Comparison of ENCODE assay signal across 8 cellular contexts in genomic region chr9:15509931-15510788, GRCh38. TPM values are rescaled to one million over a fixed set of nuclear protein-coding genes. Genes with fewer than 3 reads are reported as not detected.
DNase-seq lines count a peak whose midpoint lies in the region; ATAC-seq and TF ChIP-seq lines count a peak whose summit lies in the region.

No MANE protein-coding gene starts in this region.

- no peaks in the 10 kb centered on the region for H3K27me3 Mint-ChIP-seq in osteocyte (ENCODE audit: unreplicated experiment)

- intact Hi-C loops in PC-9 (cut with micrococcal nuclease; ENCODE audit: unreplicated experiment), result loop anchor here (2.0 to 5.0 kb wide), 2 partner anchors 43 to 312 kb away; partner anchors contain the start of gene CCDC171

- H3K4me3 ChIP-seq in PC-9 (peak overlapping the region; percentile 68), gastroesophageal sphincter (peak overlapping the region; percentile 76 to 95), thymus (ENCODE audit: low read length) (peak overlapping the region; percentile 93)

- peak overlapping the region; percentile 98 for H3K4me3 Mint-ChIP-seq in osteocyte (ENCODE audit: unreplicated experiment)

- 1 to 3% methylated on average over 22 to 38 of the region's 76 CpGs for WGBS in gastroesophageal sphincter (ENCODE audit: low coverage in 1 of 2), 2 donors
- WGBS in thymus, result under 1% methylated on average over 76 of the region's 76 CpGs

- H3K27ac Mint-ChIP-seq in osteocyte (ENCODE audit: unreplicated experiment), result peak overlapping the region; percentile 98

- no peak for TF ChIP-seq POLR2A in gastroesophageal sphincter (IDR thresholded peaks at IDR 0.05)

- H3F3A ChIP-seq in PC-9 (ENCODE audit: insufficient read depth, low read depth), result no peaks in the 10 kb centered on the region

- POLR2A ChIA-PET in PC-9 (lab: Charles Lee; ENCODE audit: unreplicated experiment), result no interaction called here

- ATAC-seq in HG03066 (IDR thresholded peaks at IDR 0.05; ENCODE audit: low read depth, unreplicated experiment) (peak; percentile 34), gastroesophageal sphincter (peak; percentile 86)

- H3K27ac ChIP-seq in PC-9 (no peak overlapping the region; the same call in 1 of the 2 replicates), gastroesophageal sphincter (peak overlapping the region; percentile 59 to 96 (median 90)), thymus (ENCODE audit: low read depth) (peak overlapping the region; percentile 99)

- peaks cover 21% of the 10 kb centered on the region for H3K36me3 Mint-ChIP-seq in osteocyte (ENCODE audit: unreplicated experiment)

- H3K4me2 ChIP-seq in PC-9, result peak overlapping the region; percentile 81

- H3K9me3 Mint-ChIP-seq in osteocyte (ENCODE audit: unreplicated experiment), result no peaks in the 10 kb centered on the region

- BruUV-seq in PC-9 (replicated peaks; lab: Mats Ljungman, UMichigan), result no TSS peak

- no peaks in the 10 kb centered on the region for H3K9me2 ChIP-seq in PC-9 (ENCODE audit: insufficient read depth)

- H3K4me1 ChIP-seq in PC-9 (replicated peaks; ENCODE audit: insufficient read depth) (peaks cover 22% of the 10 kb centered on the region), gastroesophageal sphincter (peaks cover 0 to 38% (median 0%) of the 10 kb centered on the region in 3 donors), thymus (ENCODE audit: control insufficient read depth, insufficient read depth, low read length) (peaks cover 6% of the 10 kb centered on the region)

- CTCF ChIA-PET in PC-9 (lab: Charles Lee), result no interaction called here

- H4K20me1 ChIP-seq in PC-9 (ENCODE audit: insufficient read depth), result peaks cover 2% of the 10 kb centered on the region; the same call in 1 of the 2 replicates

- peak overlapping the region; percentile 80 for H2AFZ ChIP-seq in PC-9

- H3K9me3 ChIP-seq in PC-9 (ENCODE audit: insufficient read depth, low read depth) (no peaks in the 10 kb centered on the region), gastroesophageal sphincter (no peaks in the 10 kb centered on the region), thymus (ENCODE audit: control insufficient read depth) (no peaks in the 10 kb centered on the region)

- H3K36me3 ChIP-seq in PC-9 (ENCODE audit: low read depth), result no peaks in the 10 kb centered on the region
- peaks cover 0 to 26% of the 10 kb centered on the region in 2 donors for H3K36me3 ChIP-seq in gastroesophageal sphincter
- no peaks in the 10 kb centered on the region for H3K36me3 ChIP-seq in thymus (ENCODE audit: control insufficient read depth, insufficient read depth)

- DNase-seq in activated CD4-positive, CD25-positive, alpha-beta regulatory T cell (lab: John Stamatoyannopoulos, UW), result peak; percentile 20 to 46 (median 38)
- DNase-seq in activated CD4-positive, CD25-positive, alpha-beta regulatory T cell treated with anti-CD3 and anti-CD28 coated beads, Interleukin-2, amount 50 U/mL, for 72 hours, result no peak
- DNase-seq in PC-9 (peak in 1 of 2 experiments; percentile 7), activated gamma-delta T cell (lab: John Stamatoyannopoulos, UW) (peak; percentile 42), osteocyte (ENCODE audit: extremely low spot score, unreplicated experiment) (no peak)

- no peaks in the 10 kb centered on the region for H3K27me3 ChIP-seq in PC-9 (ENCODE audit: insufficient read depth, low read depth)
- no peaks in the 10 kb centered on the region for H3K27me3 ChIP-seq in gastroesophageal sphincter
- H3K27me3 ChIP-seq in thymus (ENCODE audit: control insufficient read depth, insufficient read depth), result no peaks in the 10 kb centered on the region

- H3K4me1 Mint-ChIP-seq in osteocyte (ENCODE audit: unreplicated experiment), result peaks cover 27% of the 10 kb centered on the region

- no peak for TF ChIP-seq EP300 in gastroesophageal sphincter (IDR thresholded peaks at IDR 0.05)

- no peak for TF ChIP-seq CTCF in PC-9 (conservative IDR thresholded peaks at IDR 0.05)
- TF ChIP-seq CTCF in gastroesophageal sphincter (IDR thresholded peaks at IDR 0.05), result no peak
- TF ChIP-seq CTCF in osteocyte (IDR thresholded peaks at IDR 0.05), result no peak

- peaks cover 28% of the 10 kb centered on the region for H3K79me2 ChIP-seq in PC-9 (ENCODE audit: low read depth)

RNA-seq across cellular contexts. Expression of gene PSIP1, which starts 0.6 kb away (rescaled TPM):
- total RNA-seq in PC-9 (2021), result 65.3 and 67.8 TPM in 2 replicates
- 100 to 1,000 TPM in 1 of 4 donors, 10 to 100 TPM in 3; 36.6 to 102 (median 55.9) TPM for total RNA-seq in gastroesophageal sphincter
- total RNA-seq in osteocyte, result 77.5 and 78.1 TPM in 2 replicates
- polyA plus RNA-seq in thymus, result 116 TPM

RNA-seq across cellular contexts. Expression of gene CCDC171, which starts 42.7 kb away (rescaled TPM):
- total RNA-seq in PC-9 (2021) (2.4 and 2.5 TPM in 2 replicates), gastroesophageal sphincter (1 to 10 TPM in 3 of 4 donors, under 1 TPM in 1; 0.94 to 4.5 (median 2.8) TPM), osteocyte (4.5 and 5.4 TPM in 2 replicates)
- polyA plus RNA-seq in thymus, result 9.8 TPM

Comparison
In these comparisons a context has a peak if more than half of its experiments do, and no peak if none do; other contexts are left out.
1. DNase-seq: peak in activated CD4-positive, CD25-positive, alpha-beta regulatory T cell (4 of 4) and activated gamma-delta T cell (single experiment); none in activated CD4-positive, CD25-positive, alpha-beta regulatory T cell treated with anti-CD3 and anti-CD28 coated beads, Interleukin-2, amount 50 U/mL, for 72 hours (single experiment) and osteocyte (single experiment).
2. Peak in every context shown above with its lines, with median percentiles within 50 percentile points of each other: H3K4me3 ChIP-seq.